Comparison of ENCODE assay signal across 8 cellular contexts in genomic region chr19:38648789-38649304, GRCh38. TPM values are rescaled to one million over a fixed set of nuclear protein-coding genes. Genes with fewer than 3 reads are reported as not detected.
DNase-seq lines count a peak whose midpoint lies in the region; ATAC-seq and TF ChIP-seq lines count a peak whose summit lies in the region.

No MANE protein-coding gene starts in this region.

- H3K36me3 Mint-ChIP-seq in progenitor cell of endocrine pancreas (ENCODE audit: insufficient read depth): no peaks in the 10 kb centered on the region

- DNase-seq in EH (ENCODE audit: low read depth): peak; percentile 25
- peak; percentile 35 for DNase-seq in OCI-M1 (lab: John Stamatoyannopoulos, UW)
- no peak for DNase-seq in epithelial cell of proximal tubule (ENCODE audit: low read depth)
- DNase-seq in progenitor cell of endocrine pancreas (ENCODE audit: low spot score, unreplicated experiment): no peak
- no peak for DNase-seq in RKO (ENCODE audit: low spot score)
- DNase-seq in AG20443 (ENCODE audit: low spot score): no peak
- DNase-seq in activated CD8-positive, alpha-beta memory T cell treated with anti-CD3 and anti-CD28 coated beads, Interleukin-2, amount 50 U/mL, for 48 hours: no peak

- ATAC-seq in HG03175 (IDR thresholded peaks at IDR 0.05; ENCODE audit: unreplicated experiment): no peak

- peaks cover 52% of the 10 kb centered on the region for H3K4me1 Mint-ChIP-seq in progenitor cell of endocrine pancreas (ENCODE audit: low read depth)

- no peak for TF ChIP-seq CTCF in epithelial cell of proximal tubule (conservative IDR thresholded peaks at IDR 0.05; ENCODE audit: low read depth, low read length)
- TF ChIP-seq CTCF in progenitor cell of endocrine pancreas (IDR thresholded peaks at IDR 0.05; ENCODE audit: unreplicated experiment): no peak

- H3K27ac Mint-ChIP-seq in progenitor cell of endocrine pancreas: peak overlapping the region; percentile 96

- no peaks in the 10 kb centered on the region for H3K9me3 Mint-ChIP-seq in progenitor cell of endocrine pancreas (ENCODE audit: low read depth)

- H3K4me3 Mint-ChIP-seq in progenitor cell of endocrine pancreas (ENCODE audit: low read depth): peak overlapping the region; percentile 99

- no peaks in the 10 kb centered on the region for H3K27me3 Mint-ChIP-seq in progenitor cell of endocrine pancreas

- peak overlapping the region; percentile 89 for H3K4me3 ChIP-seq in epithelial cell of proximal tubule (ENCODE audit: low read depth, low read length)

RNA-seq across cellular contexts. Expression of gene ACTN4, which starts 1.4 kb away (rescaled TPM):
- total RNA-seq in epithelial cell of proximal tubule: 629 and 634 TPM in 2 replicates
- total RNA-seq in progenitor cell of endocrine pancreas: 639 and 657 TPM in 2 replicates

RNA-seq across cellular contexts. Expression of gene EIF3K, which starts 29.9 kb away (rescaled TPM):
- 548 and 564 TPM in 2 replicates for total RNA-seq in epithelial cell of proximal tubule
- 193 and 203 TPM in 2 replicates for total RNA-seq in progenitor cell of endocrine pancreas

RNA-seq across cellular contexts. Expression of gene MAP4K1, which starts 31.1 kb away (rescaled TPM):
- 0.43 and 3.1 TPM in 2 replicates for total RNA-seq in epithelial cell of proximal tubule
- 6.7 and 10.9 TPM in 2 replicates for total RNA-seq in progenitor cell of endocrine pancreas

Comparison
In these comparisons a context has a peak if more than half of its experiments do, and no peak if none do; other contexts are left out.
1. DNase-seq: peak in EH (single experiment) and OCI-M1 (single experiment); none in epithelial cell of proximal tubule (single experiment), progenitor cell of endocrine pancreas (single experiment), RKO (single experiment), AG20443 (single experiment) and activated CD8-positive, alpha-beta memory T cell treated with anti-CD3 and anti-CD28 coated beads, Interleukin-2, amount 50 U/mL, for 48 hours (single experiment).